Comparison of ENCODE assay signal across 23 cellular contexts in the genomic region with DNA sequence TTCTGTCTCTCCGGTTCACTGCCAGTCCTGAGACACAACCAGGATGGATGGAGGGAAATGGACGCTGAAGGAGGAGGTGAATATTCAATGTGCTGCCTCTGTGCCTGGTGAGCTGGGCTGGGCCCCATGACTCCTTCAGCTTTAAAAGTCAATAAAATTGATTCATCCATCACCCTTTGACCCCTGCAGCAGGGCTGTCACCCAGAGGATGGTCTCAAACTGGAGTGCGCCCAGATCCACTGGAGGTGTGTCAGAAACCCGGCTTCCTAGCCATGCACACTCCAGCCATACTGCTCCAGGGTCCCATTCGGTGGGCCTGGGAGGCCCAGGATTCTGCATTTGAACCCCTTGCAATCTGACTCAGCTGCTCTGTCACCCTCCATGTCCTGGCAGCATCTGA.
"Had no signal": no experiment of that assay in that cellular context is flagged by ENCODE, and none has a peak within 500 bp of the region (broad histone marks: within the 10 kb centered on the region; RNA-seq: fewer than 3 reads in every experiment).

No MANE protein-coding gene starts in this region.

- H3K36me3 ChIP-seq: heart right ventricle, lower lobe of right lung, neutrophil, stomach, thoracic aorta had no signal

- FAIRE-seq: endometrium, frontal cortex, kidney had no signal

- H3K9me3 ChIP-seq: heart right ventricle, lower lobe of right lung, neutrophil, psoas muscle, stomach, thoracic aorta had no signal

- H3K4me1 Mint-ChIP-seq: immature natural killer cell, memory B cell, mesothelial cell of epicardium had no signal

- H3K4me3 ChIP-seq: coronary artery, dorsolateral prefrontal cortex, heart right ventricle, lower lobe of right lung, psoas muscle, stomach, thoracic aorta had no signal

- H3K27ac Mint-ChIP-seq: immature natural killer cell; memory B cell; mesothelial cell of epicardium; naive thymus-derived CD4-positive, alpha-beta T cell had no signal

- H3K9me3 Mint-ChIP-seq: immature natural killer cell, mesothelial cell of epicardium had no signal

- DNase-seq: dorsolateral prefrontal cortex; effector memory CD4-positive, alpha-beta T cell; heart right ventricle; immature natural killer cell; kidney; lower lobe of right lung; naive thymus-derived CD4-positive, alpha-beta T cell; psoas muscle; retina; stimulated activated CD4-positive, alpha-beta T cell treated with anti-CD3 and anti-CD28 coated beads, Interleukin-2, amount 100 ng/mL, for 24 hours; stimulated activated naive CD4-positive, alpha-beta T cell; stomach; substantia nigra; trophoblast cell had no signal

- H3K36me3 Mint-ChIP-seq: immature natural killer cell; memory B cell; mesothelial cell of epicardium; naive thymus-derived CD4-positive, alpha-beta T cell had no signal

- H3K4me1 ChIP-seq: heart right ventricle, lower lobe of right lung, psoas muscle, stomach had no signal

- H3K4me3 Mint-ChIP-seq: immature natural killer cell; memory B cell; mesothelial cell of epicardium; naive thymus-derived CD4-positive, alpha-beta T cell had no signal

- H3K27ac ChIP-seq: coronary artery, dorsolateral prefrontal cortex, heart right ventricle, lower lobe of right lung, neutrophil, psoas muscle, stomach, thoracic aorta had no signal

- H3K27me3 ChIP-seq: neutrophil had no signal

- ATAC-seq: esophagus mucosa; heart right ventricle; lower lobe of right lung; naive thymus-derived CD4-positive, alpha-beta T cell; psoas muscle; sciatic nerve had no signal
